In the genomic region with DNA sequence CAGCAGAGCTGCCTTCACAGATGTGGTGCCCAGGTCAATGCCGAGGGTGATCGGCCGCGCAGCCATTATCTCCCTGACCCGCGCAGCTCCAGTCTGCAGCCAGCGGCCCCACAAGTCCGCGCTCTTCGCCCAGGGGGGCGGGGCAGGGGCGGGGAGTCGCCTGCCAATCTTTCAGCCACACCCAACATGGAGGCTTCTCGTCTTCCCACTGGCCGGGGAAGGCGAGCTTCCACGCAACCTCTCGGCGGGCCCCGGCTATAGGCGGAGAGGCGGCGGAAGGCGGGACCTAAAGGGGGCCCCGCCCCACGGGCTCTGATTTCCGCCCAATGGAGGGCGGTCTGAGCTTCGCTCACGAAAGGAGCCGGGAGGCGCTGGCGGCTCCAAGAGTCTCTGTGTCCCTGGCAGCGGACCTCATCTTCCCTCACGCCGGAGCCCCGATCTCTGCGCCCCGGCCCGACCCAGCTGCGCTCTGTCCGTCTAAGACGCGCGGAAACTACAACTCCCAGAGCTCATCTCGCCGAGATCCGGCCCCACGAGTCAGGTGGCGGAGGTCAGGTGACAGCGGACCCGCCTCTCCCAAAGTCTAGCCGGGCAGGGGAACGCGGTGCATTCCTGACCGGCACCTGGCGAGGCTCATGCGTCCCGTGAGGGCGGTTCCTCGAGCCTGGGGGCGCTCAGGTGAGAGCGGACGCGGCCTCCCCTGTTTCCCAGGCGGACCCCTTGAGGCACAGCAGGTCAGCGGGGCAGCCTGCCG, we compare ENCODE assay signal across 8 cellular contexts. TPM values are rescaled to one million over a fixed set of nuclear protein-coding genes. Genes with fewer than 3 reads are reported as not detected.
A peak's percentile ranks its signal among the peaks of the same experiment; 100 is the strongest.
DNase-seq lines count a peak whose midpoint lies in the region; ATAC-seq and TF ChIP-seq lines count a peak whose summit lies in the region.

CTNS (plus strand) TSS at position 607 of the 754 bp plus-strand sequence. CDS start 3,447 bp downstream, outside the sequence.
SHPK (minus strand) TSS at position 97 of the 754 bp plus-strand sequence; CDS start at position 66, 31 bp downstream.

- H3K36me3 ChIP-seq in KMS-11 (ENCODE audit: insufficient read depth) (no peaks in the 10 kb centered on the region), Peyer's patch (peaks cover 0 to 17% (median 0%) of the 10 kb centered on the region in 3 donors), muscle layer of duodenum (ENCODE audit: control insufficient read depth in 1 of 2, insufficient read depth in 2 of 2, low read length in 2 of 2) (peaks cover 4% of the 10 kb centered on the region in 2 donors)

- no peaks in the 10 kb centered on the region; the same call in 1 of the 2 replicates for H3K79me2 ChIP-seq in KMS-11 (ENCODE audit: insufficient read depth, low read depth)

- peak within 1 kb of the TSS; percentile 54 for H3K4me2 ChIP-seq in KMS-11

- peak; percentile 94 for ATAC-seq in GM21737 (IDR thresholded peaks at IDR 0.05; ENCODE audit: unreplicated experiment)
- ATAC-seq in esophagus mucosa = peak; percentile 97

- TF ChIP-seq CTCF in KMS-11 (conservative IDR thresholded peaks at IDR 0.05; ENCODE audit: low read depth, low read length) (no peak), Peyer's patch (IDR thresholded peaks at IDR 0.05) (no peak)

- DNase-seq in DMS53 treated with DMSO at 0.1 percent for 48 hours (lab: John Stamatoyannopoulos, UW; ENCODE audit: unreplicated experiment) = peak; percentile 86
- DNase-seq in Peyer's patch = peak; percentile 96 to 98 (median 97)
- peak; percentile 96 to 97 for DNase-seq in activated T-cell treated with anti-CD3 and anti-CD28 coated beads, Interleukin-2, amount 50 U/mL, for 48 hours
- DNase-seq in stimulated activated CD8-positive, alpha-beta memory T cell treated with anti-CD3 and anti-CD28 coated beads, Interleukin-7, amount 100 ng/mL, for 4 hours (ENCODE audit: low read depth in 2 of 2) = peak; percentile 89 to 92

- H3K27me3 ChIP-seq in KMS-11 (ENCODE audit: insufficient read depth, low read depth) (no peaks in the 10 kb centered on the region), Peyer's patch (no peaks in the 10 kb centered on the region), muscle layer of duodenum (ENCODE audit: low read depth, low read length) (no peaks in the 10 kb centered on the region)

- no peaks in the 10 kb centered on the region for H4K20me1 ChIP-seq in KMS-11 (ENCODE audit: insufficient read depth)

- TF ChIP-seq POLR2A in Peyer's patch (IDR thresholded peaks at IDR 0.05) = peak; percentile 61 to 73

- H2AFZ ChIP-seq in KMS-11 (ENCODE audit: low read depth) = peak within 1 kb of the TSS; percentile 57

- H3K9me3 ChIP-seq in Peyer's patch (no peaks in the 10 kb centered on the region), muscle layer of duodenum (ENCODE audit: control insufficient read depth in 1 of 2, low read length in 2 of 2) (no peaks in the 10 kb centered on the region)

- peaks cover 30% of the 10 kb centered on the region for H3K4me1 ChIP-seq in KMS-11 (ENCODE audit: low read depth, poor library complexity, severe bottlenecking)
- peaks cover 4 to 26% (median 4%) of the 10 kb centered on the region in 4 donors for H3K4me1 ChIP-seq in Peyer's patch
- H3K4me1 ChIP-seq in muscle layer of duodenum (ENCODE audit: control insufficient read depth in 1 of 2, insufficient read depth in 2 of 2, low read length in 2 of 2) = peaks cover 0 to 22% of the 10 kb centered on the region in 2 donors

- H3K9ac ChIP-seq in KMS-11 = peak within 1 kb of the TSS; percentile 53; the same call in 1 of the 2 replicates

- H3K27ac ChIP-seq in KMS-11 = peak within 1 kb of the TSS; percentile 54
- peak within 1 kb of the TSS; percentile 89 to 97 (median 96) for H3K27ac ChIP-seq in Peyer's patch
- peak within 1 kb of the TSS; percentile 84 for H3K27ac ChIP-seq in muscle layer of duodenum (ENCODE audit: low read length)

- H3K4me3 ChIP-seq in KMS-11 (IDR thresholded peaks at IDR 0.05; ENCODE audit: insufficient read depth, low read depth, low read length) (no peak within 1 kb of the TSS), Peyer's patch (peak within 1 kb of the TSS; percentile 76 to 97 (median 88)), muscle layer of duodenum (ENCODE audit: low read depth in 1 of 2, low read length in 2 of 2) (peak within 1 kb of the TSS; percentile 80 to 98)

RNA-seq across cellular contexts. Expression of gene CTNS, which starts in this region (rescaled TPM):
- 10 to 100 TPM; 21.5 to 30.1 (median 27.7) TPM for total RNA-seq in Peyer's patch
- 4.9 TPM for total RNA-seq in esophagus mucosa

RNA-seq across cellular contexts. Expression of gene SHPK, which starts in this region (rescaled TPM):
- total RNA-seq in Peyer's patch (10 to 100 TPM in 3 of 4 donors, 1 to 10 TPM in 1; 5.8 to 83.8 (median 44.9) TPM), esophagus mucosa (11.2 TPM)
